8 cellular contexts compared by ENCODE assay signal in the genomic region with DNA sequence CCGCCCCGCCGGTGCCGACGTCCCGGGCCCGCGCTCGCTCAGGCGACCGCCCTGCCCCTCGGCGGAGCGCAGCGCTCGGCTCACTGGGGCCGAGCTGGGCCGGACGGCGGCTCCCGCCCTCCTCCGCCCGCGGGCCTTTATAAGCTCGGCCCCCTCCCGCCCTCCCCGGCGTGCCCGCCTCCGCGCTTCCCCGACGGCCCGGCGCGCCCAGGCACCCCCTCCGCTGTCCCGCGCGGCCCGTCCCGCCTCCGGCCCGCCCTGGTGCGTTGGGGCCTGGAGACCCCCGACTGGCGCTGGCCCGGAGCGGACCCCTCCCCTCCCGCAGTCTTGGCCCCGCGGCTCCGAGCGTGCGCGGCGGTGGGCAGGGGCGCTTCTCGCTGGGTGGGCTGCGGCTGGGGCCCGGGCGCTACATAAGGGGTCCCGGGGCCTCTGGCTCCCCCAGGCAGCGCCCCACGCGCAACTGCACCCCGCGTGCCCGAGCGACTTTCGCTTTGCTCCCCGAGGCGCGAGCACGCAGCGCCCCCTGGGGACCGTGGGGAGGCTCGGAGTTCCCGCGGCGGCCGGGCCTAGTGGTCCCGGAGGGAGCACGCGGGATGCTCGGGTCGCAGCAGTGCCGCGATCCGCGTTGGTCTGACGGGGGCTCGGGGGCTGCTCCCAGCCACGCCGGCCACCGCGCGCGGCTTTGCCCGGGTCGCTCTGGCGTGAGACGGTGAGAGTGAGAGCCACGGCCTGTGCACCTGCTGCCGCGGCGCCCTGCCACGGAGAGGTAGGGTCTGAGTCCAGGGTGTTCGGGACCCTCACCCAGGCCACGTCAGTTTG. TPM values are rescaled to one million over a fixed set of nuclear protein-coding genes. Genes with fewer than 3 reads are reported as not detected.
DNase-seq lines count a peak whose midpoint lies in the region; ATAC-seq, FAIRE-seq and TF ChIP-seq lines count a peak whose summit lies in the region.

A gene with protein sequence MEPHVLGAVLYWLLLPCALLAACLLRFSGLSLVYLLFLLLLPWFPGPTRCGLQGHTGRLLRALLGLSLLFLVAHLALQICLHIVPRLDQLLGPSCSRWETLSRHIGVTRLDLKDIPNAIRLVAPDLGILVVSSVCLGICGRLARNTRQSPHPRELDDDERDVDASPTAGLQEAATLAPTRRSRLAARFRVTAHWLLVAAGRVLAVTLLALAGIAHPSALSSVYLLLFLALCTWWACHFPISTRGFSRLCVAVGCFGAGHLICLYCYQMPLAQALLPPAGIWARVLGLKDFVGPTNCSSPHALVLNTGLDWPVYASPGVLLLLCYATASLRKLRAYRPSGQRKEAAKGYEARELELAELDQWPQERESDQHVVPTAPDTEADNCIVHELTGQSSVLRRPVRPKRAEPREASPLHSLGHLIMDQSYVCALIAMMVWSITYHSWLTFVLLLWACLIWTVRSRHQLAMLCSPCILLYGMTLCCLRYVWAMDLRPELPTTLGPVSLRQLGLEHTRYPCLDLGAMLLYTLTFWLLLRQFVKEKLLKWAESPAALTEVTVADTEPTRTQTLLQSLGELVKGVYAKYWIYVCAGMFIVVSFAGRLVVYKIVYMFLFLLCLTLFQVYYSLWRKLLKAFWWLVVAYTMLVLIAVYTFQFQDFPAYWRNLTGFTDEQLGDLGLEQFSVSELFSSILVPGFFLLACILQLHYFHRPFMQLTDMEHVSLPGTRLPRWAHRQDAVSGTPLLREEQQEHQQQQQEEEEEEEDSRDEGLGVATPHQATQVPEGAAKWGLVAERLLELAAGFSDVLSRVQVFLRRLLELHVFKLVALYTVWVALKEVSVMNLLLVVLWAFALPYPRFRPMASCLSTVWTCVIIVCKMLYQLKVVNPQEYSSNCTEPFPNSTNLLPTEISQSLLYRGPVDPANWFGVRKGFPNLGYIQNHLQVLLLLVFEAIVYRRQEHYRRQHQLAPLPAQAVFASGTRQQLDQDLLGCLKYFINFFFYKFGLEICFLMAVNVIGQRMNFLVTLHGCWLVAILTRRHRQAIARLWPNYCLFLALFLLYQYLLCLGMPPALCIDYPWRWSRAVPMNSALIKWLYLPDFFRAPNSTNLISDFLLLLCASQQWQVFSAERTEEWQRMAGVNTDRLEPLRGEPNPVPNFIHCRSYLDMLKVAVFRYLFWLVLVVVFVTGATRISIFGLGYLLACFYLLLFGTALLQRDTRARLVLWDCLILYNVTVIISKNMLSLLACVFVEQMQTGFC (N-terminal part only) (minus strand): TSS at position 115 of the 819 bp plus-strand sequence. CDS start 256 bp downstream, outside the sequence.

- H3K9me3 ChIP-seq in HUES48 (ENCODE audit: control insufficient read depth, insufficient read depth, low read length) (no peaks in the 10 kb centered on the region), keratinocyte (ENCODE audit: control insufficient read depth, low read depth, low read length) (no peaks in the 10 kb centered on the region)

- no peaks in the 10 kb centered on the region for H3K36me3 Mint-ChIP-seq in activated B cell treated with CpG ODN at 0.5 μM for 24 hours (ENCODE audit: low read depth)

- H2AFZ ChIP-seq in keratinocyte (ENCODE audit: control insufficient read depth, low read length): peak within 1 kb of the TSS; percentile 19

- H3K27ac ChIP-seq in HUES48 (ENCODE audit: low read depth, low read length) (peak within 1 kb of the TSS; percentile 51), keratinocyte (ENCODE audit: control insufficient read depth, insufficient read depth, low read length) (peak within 1 kb of the TSS; percentile 93)

- intact Hi-C loops in activated B cell treated with CpG ODN at 0.5 μM for 24 hours (cut with micrococcal nuclease): loop anchor here (1.0 to 10.0 kb wide), 6 partner anchors 17 to 431 kb away; a partner anchor contains a TSS

- peaks cover 44% of the 10 kb centered on the region for H3K79me2 ChIP-seq in keratinocyte (ENCODE audit: control insufficient read depth, insufficient read depth, low read length)

- H3K9ac ChIP-seq in HUES48 (ENCODE audit: low read depth, low read length): peak within 1 kb of the TSS; percentile 75
- H3K9ac ChIP-seq in keratinocyte (ENCODE audit: control insufficient read depth, extremely low read depth, insufficient read depth, low read length): peak within 1 kb of the TSS; percentile 95

- peak within 1 kb of the TSS; percentile 85 for H3K4me3 Mint-ChIP-seq in activated B cell treated with CpG ODN at 0.5 μM for 24 hours

- H3K27me3 ChIP-seq in HUES48 (ENCODE audit: control insufficient read depth, insufficient read depth, low read length) (peaks cover 6% of the 10 kb centered on the region; the same call in 1 of the 2 replicates), bronchial epithelial cell (ENCODE audit: control insufficient read depth, insufficient read depth, low read length) (no peaks in the 10 kb centered on the region), keratinocyte (ENCODE audit: control insufficient read depth, extremely low read depth, insufficient read depth, low read length) (peaks cover 6% of the 10 kb centered on the region)

- POLR2A ChIA-PET in GM10248 (lab: Yijun Ruan, JAX) (interaction anchor here (1.0 kb wide), 2 partner anchors 12 to 66 kb away, joined by 3 to 5 read pairs; no protein-coding TSS in a partner anchor), activated B cell treated with CpG ODN at 0.5 μM for 24 hours (lab: Charles Lee) (interaction anchor here (0.7 to 5.6 kb wide), 5 partner anchors 17 to 834 kb away, joined by 6 to 52 read pairs (median 9); a partner anchor contains a TSS)

- dilution Hi-C loops in keratinocyte (cut with MboI; ENCODE audit: extremely low pct_ligation_motif_present, low sequenced_read_pairs): no loop called here

- peak; percentile 97 for TF ChIP-seq CTCF in GM10248 (IDR thresholded peaks at IDR 0.05; ENCODE audit: control extremely low read depth, extremely low read depth, low read depth, missing control alignments)
- no peak for TF ChIP-seq CTCF in activated B cell treated with CpG ODN at 0.5 μM for 24 hours (IDR thresholded peaks at IDR 0.05)
- peak; percentile 89 for TF ChIP-seq CTCF in bronchial epithelial cell (IDR thresholded peaks at IDR 0.05; ENCODE audit: insufficient read depth, low read length, severe bottlenecking)
- peak; percentile 46 to 86 (median 86) for TF ChIP-seq CTCF in keratinocyte (optimal IDR thresholded peaks at IDR 0.05 in 1 of 3, IDR thresholded peaks at IDR 0.05 in 1 of 3, conservative IDR thresholded peaks at IDR 0.05 in 1 of 3; ENCODE audit: extremely low read depth in 1 of 3, insufficient read depth in 2 of 3, low read length in 3 of 3)

- H3K9me1 ChIP-seq in keratinocyte (ENCODE audit: control insufficient read depth, extremely low read depth, insufficient read depth, low read length): no peaks in the 10 kb centered on the region

- H3K9me3 Mint-ChIP-seq in activated B cell treated with CpG ODN at 0.5 μM for 24 hours: no peaks in the 10 kb centered on the region

- no peaks in the 10 kb centered on the region for H3K27me3 Mint-ChIP-seq in activated B cell treated with CpG ODN at 0.5 μM for 24 hours

- H3K4me3 ChIP-seq in HUES48 (ENCODE audit: low read depth, low read length) (peak within 1 kb of the TSS; percentile 67), bronchial epithelial cell (ENCODE audit: low read depth, low read length) (peak within 1 kb of the TSS; percentile 47), keratinocyte (ENCODE audit: control insufficient read depth in 2 of 3, extremely low read depth in 1 of 3, insufficient read depth in 2 of 3, low read depth in 1 of 3, low read length in 3 of 3) (peak within 1 kb of the TSS; percentile 75 to 93 (median 78))

- peak; percentile 28 for ATAC-seq in activated B cell treated with CpG ODN at 0.5 μM for 24 hours (ENCODE audit: low read depth)
- no peak for ATAC-seq in HG03342 (IDR thresholded peaks at IDR 0.05; ENCODE audit: unreplicated experiment)
- no peak for ATAC-seq in HG02588 (IDR thresholded peaks at IDR 0.05; ENCODE audit: unreplicated experiment)

- peak within 1 kb of the TSS; percentile 76 for H3K27ac Mint-ChIP-seq in activated B cell treated with CpG ODN at 0.5 μM for 24 hours

- CTCF ChIA-PET in GM10248 (lab: Yijun Ruan, JAX): interaction anchor here (2.7 to 7.8 kb wide), 3 partner anchors 15 to 49 kb away, joined by 15 to 80 read pairs (median 74); no protein-coding TSS in a partner anchor
- CTCF ChIA-PET in activated B cell treated with CpG ODN at 0.5 μM for 24 hours (lab: Charles Lee): interaction anchor here (0.6 to 5.9 kb wide), 4 partner anchors 23 to 49 kb away, joined by 3 to 56 read pairs (median 3); no protein-coding TSS in a partner anchor

- DNase-seq in GM10248 (ENCODE audit: extremely low spot score) (peak; percentile 86), activated B cell treated with CpG ODN at 0.5 μM for 24 hours (peak; percentile 78), bronchial epithelial cell (ENCODE audit: low read depth) (no peak), keratinocyte (ENCODE audit: low read depth, low spot score) (no peak)
- DNase-seq in stimulated activated CD4-positive, alpha-beta T cell treated with anti-CD3 and anti-CD28 coated beads, Interleukin-15, amount 100 ng/mL, for 24 hours: peak; percentile 82

- H3K4me2 ChIP-seq in keratinocyte (ENCODE audit: control insufficient read depth, extremely low read depth, insufficient read depth, low read depth, low read length): peak within 1 kb of the TSS; percentile 100

- no peak for FAIRE-seq in bronchial epithelial cell (lab: Jason Lieb, UNC)
- no peak for FAIRE-seq in keratinocyte (lab: Jason Lieb, UNC)

- H3K4me1 Mint-ChIP-seq in activated B cell treated with CpG ODN at 0.5 μM for 24 hours: peaks cover 47% of the 10 kb centered on the region

- H3K4me1 ChIP-seq in HUES48 (ENCODE audit: control insufficient read depth, insufficient read depth, low read length) (peaks cover 6% of the 10 kb centered on the region; the same call in 1 of the 2 replicates), keratinocyte (ENCODE audit: control insufficient read depth, extremely low read depth, insufficient read depth, low read length) (peaks cover 34% of the 10 kb centered on the region)

- H4K20me1 ChIP-seq in keratinocyte (ENCODE audit: control insufficient read depth, extremely low read depth, insufficient read depth, low read length): peaks cover 18% of the 10 kb centered on the region

- no peaks in the 10 kb centered on the region for H3K36me3 ChIP-seq in HUES48 (ENCODE audit: control insufficient read depth, insufficient read depth, low read length)
- peaks cover 3% of the 10 kb centered on the region for H3K36me3 ChIP-seq in bronchial epithelial cell (ENCODE audit: control insufficient read depth, insufficient read depth, low read length)
- peaks cover 0 to 1% of the 10 kb centered on the region in 2 experiments for H3K36me3 ChIP-seq in keratinocyte (ENCODE audit: control insufficient read depth in 2 of 2, extremely low read depth in 1 of 2, insufficient read depth in 2 of 2, low read length in 2 of 2)

RNA-seq across cellular contexts. Expression of the gene that starts here (rescaled TPM):
- total RNA-seq in activated B cell treated with CpG ODN at 0.5 μM for 24 hours (75.2 and 85.9 TPM in 2 replicates), bronchial epithelial cell (98.2 and 224 TPM in 2 replicates)
- 62.8 to 136 TPM (median 120 TPM) in 3 replicates for polyA plus RNA-seq in keratinocyte
- polyA plus RNA-seq in keratinocyte (2011; ENCODE audit: low read depth): 56.5 TPM
- 29.9 and 72.0 TPM in 2 replicates for polyA plus RNA-seq in keratinocyte (2011; cell fraction: cytosol; rRNA removed)
- 489 and 583 TPM in 2 replicates for polyA plus RNA-seq in keratinocyte (2011; cell fraction: nucleus; rRNA removed)
- 161 and 179 TPM in 2 replicates for polyA plus RNA-seq in keratinocyte (2012; ENCODE audit: low replicate concordance)
- 202 to 895 TPM (median 206 TPM) in 3 replicates for polyA minus RNA-seq in keratinocyte
- 161 TPM for polyA minus RNA-seq in keratinocyte (2011; cell fraction: cytosol; rRNA and poly(A)+ RNA removed)
- polyA minus RNA-seq in keratinocyte (2011; cell fraction: nucleus; rRNA and poly(A)+ RNA removed): 459 and 543 TPM in 2 replicates

Comparison
In these comparisons a context has a peak if more than half of its experiments do, and no peak if none do; other contexts are left out.
1. DNase-seq: peak in GM10248 (single experiment), activated B cell treated with CpG ODN at 0.5 μM for 24 hours (single experiment) and stimulated activated CD4-positive, alpha-beta T cell treated with anti-CD3 and anti-CD28 coated beads, Interleukin-15, amount 100 ng/mL, for 24 hours (single experiment); none in bronchial epithelial cell (single experiment) and keratinocyte (single experiment).
2. Peak in every context shown above with its lines, with median percentiles within 50 percentile points of each other: H3K4me3 ChIP-seq.